In the genomic region with DNA sequence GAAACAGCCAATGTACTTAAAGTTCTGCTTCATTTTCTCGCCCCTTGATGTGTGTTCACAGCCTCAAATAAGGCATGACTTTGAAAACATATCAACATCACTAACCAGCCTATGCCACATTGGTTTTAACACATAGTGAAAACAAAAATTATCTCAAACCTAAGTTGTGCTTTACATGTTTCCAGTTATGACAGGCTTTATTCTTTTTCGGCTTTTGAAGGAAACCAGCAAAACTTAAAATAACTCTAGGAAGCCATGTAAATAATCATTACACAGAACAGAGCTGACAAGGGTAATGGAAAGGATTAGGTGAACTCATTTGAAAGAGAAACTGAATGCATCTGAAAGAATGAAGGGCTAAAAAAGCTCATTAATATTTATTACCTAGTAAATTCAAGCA, we compare ENCODE assay signal across 18 cellular contexts. TPM values are rescaled to one million over a fixed set of nuclear protein-coding genes. Genes with fewer than 3 reads are reported as not detected.
A peak's percentile ranks its signal among the peaks of the same experiment; 100 is the strongest.
DNase-seq lines count a peak whose midpoint lies in the region; ATAC-seq and TF ChIP-seq lines count a peak whose summit lies in the region.
"Had no signal": no experiment of that assay in that cellular context is flagged by ENCODE, and none has a peak within 500 bp of the region (broad histone marks: within the 10 kb centered on the region; RNA-seq: fewer than 3 reads in every experiment).

No MANE protein-coding gene starts in this region.

- H3K9me3 Mint-ChIP-seq in Calu3 (ENCODE audit: low read depth, unreplicated experiment), result no peaks in the 10 kb centered on the region

- ATAC-seq in GM18498 (IDR thresholded peaks at IDR 0.05; ENCODE audit: unreplicated experiment) (peak; percentile 78), GM19452 (IDR thresholded peaks at IDR 0.05; ENCODE audit: unreplicated experiment) (peak; percentile 74), HG02763 (IDR thresholded peaks at IDR 0.05; ENCODE audit: unreplicated experiment) (peak; percentile 78), HG03460 (IDR thresholded peaks at IDR 0.05; ENCODE audit: unreplicated experiment) (peak; percentile 69), lower lobe of right lung (no peak)

- peaks cover 7% of the 10 kb centered on the region for H3K4me1 ChIP-seq in left ventricle myocardium inferior
- no peaks in the 10 kb centered on the region for H3K4me1 ChIP-seq in lower lobe of right lung
- H3K4me1 ChIP-seq: transverse colon had no signal

- BruUV-seq in Calu3 (replicated peaks; lab: Mats Ljungman, UMichigan), result no TSS peak

- CTCF ChIA-PET in Calu3 (lab: Charles Lee), result no interaction called here

- no peak for DNase-seq in GM19240 (ENCODE audit: insufficient read length, low spot score)
- no peak for DNase-seq in left ventricle myocardium inferior
- DNase-seq in Calu3, result no peak
- no peak for DNase-seq in lower lobe of right lung
- DNase-seq: ACHN, glutamatergic neuron, KBM-7, kidney glomerular epithelial cell, NCI-H1417 treated with DMSO at 0.1 percent for 48 hours, NCI-H446, transverse colon had no signal

- H3K9me3 ChIP-seq in left ventricle myocardium inferior (replicated peaks) (peaks cover 6% of the 10 kb centered on the region), lower lobe of right lung (no peaks in the 10 kb centered on the region)
- H3K9me3 ChIP-seq: transverse colon had no signal

- H3K27ac ChIP-seq in left ventricle myocardium inferior (replicated peaks) (no peak overlapping the region), lower lobe of right lung (no peak overlapping the region)
- H3K27ac ChIP-seq: epithelial cell of prostate had no signal

- H3K27me3 ChIP-seq in left ventricle myocardium inferior (ENCODE audit: low read depth) (no peaks in the 10 kb centered on the region), lower lobe of right lung (ENCODE audit: low read depth) (no peaks in the 10 kb centered on the region)
- H3K27me3 ChIP-seq: transverse colon had no signal

- H3K4me3 ChIP-seq in left ventricle myocardium inferior, result no peak overlapping the region
- H3K4me3 ChIP-seq in lower lobe of right lung, result no peak overlapping the region
- H3K4me3 ChIP-seq: transverse colon had no signal

- no peak overlapping the region for H3K4me3 Mint-ChIP-seq in Calu3 (ENCODE audit: low read depth, unreplicated experiment)

- intact Hi-C loops in left ventricle myocardium inferior (cut with micrococcal nuclease), result no loop called here
- intact Hi-C loops in Calu3 (cut with micrococcal nuclease; ENCODE audit: unreplicated experiment), result no loop called here
- intact Hi-C loops in lower lobe of right lung (cut with DNase I), result no loop called here

- peaks cover 8% of the 10 kb centered on the region for H3K27me3 Mint-ChIP-seq in Calu3 (ENCODE audit: unreplicated experiment)

- no peak overlapping the region for H3K27ac Mint-ChIP-seq in Calu3 (ENCODE audit: unreplicated experiment)

- no peak for TF ChIP-seq CTCF in left ventricle myocardium inferior (IDR thresholded peaks at IDR 0.05; ENCODE audit: borderline replicate concordance)
- TF ChIP-seq CTCF in Calu3 (IDR thresholded peaks at IDR 0.05; ENCODE audit: unreplicated experiment), result no peak
- no peak for TF ChIP-seq CTCF in lower lobe of right lung (IDR thresholded peaks at IDR 0.05)

- H3K36me3 ChIP-seq in left ventricle myocardium inferior, result no peaks in the 10 kb centered on the region
- no peaks in the 10 kb centered on the region for H3K36me3 ChIP-seq in lower lobe of right lung
- H3K36me3 ChIP-seq: transverse colon had no signal

- no peaks in the 10 kb centered on the region for H3K36me3 Mint-ChIP-seq in Calu3 (ENCODE audit: insufficient read depth, unreplicated experiment)

- H3K4me1 Mint-ChIP-seq in Calu3 (ENCODE audit: low read depth, unreplicated experiment), result peaks cover 1% of the 10 kb centered on the region

RNA-seq across cellular contexts. Expression of gene BMP5, which starts 42.1 kb away (rescaled TPM):
- total RNA-seq in left ventricle myocardium inferior (0.93 TPM), Calu3 (2022) (not detected in 2 replicates), lower lobe of right lung (13.3 TPM)
- total RNA-seq: chondrocyte, pulmonary artery endothelial cell had no signal

Comparison
In these comparisons a context has a peak if more than half of its experiments do, and no peak if none do; other contexts are left out.
1. ATAC-seq: peak in GM18498 (single experiment), GM19452 (single experiment), HG02763 (single experiment) and HG03460 (single experiment); none in lower lobe of right lung (0 of 2).